Comparison of ENCODE assay signal across 8 cellular contexts in genomic region chr21:39182484-39183271, GRCh38. TPM values are rescaled to one million over a fixed set of nuclear protein-coding genes. Genes with fewer than 3 reads are reported as not detected.
DNase-seq lines count a peak whose midpoint lies in the region; ATAC-seq and TF ChIP-seq lines count a peak whose summit lies in the region.

No MANE protein-coding gene starts in this region.

- DNase-seq in NCI-H146 treated with DMSO at 0.1 percent for 48 hours (lab: John Stamatoyannopoulos, UW; ENCODE audit: unreplicated experiment) (peak; percentile 17), caudate nucleus (lab: John Stamatoyannopoulos, UW) (peak in 9 of 61 donors; percentile 7 to 49 (median 43)), testis (peak; percentile 41), 8988T (no peak)

- ATAC-seq in GM19467 (IDR thresholded peaks at IDR 0.05; ENCODE audit: unreplicated experiment) (peak; percentile 19), HG02970 (IDR thresholded peaks at IDR 0.05; ENCODE audit: low FRiP score, unreplicated experiment) (no peak)

- H3K9me3 ChIP-seq in liver (ENCODE audit: control insufficient read depth in 4 of 4, low read length in 3 of 4) (no peaks in the 10 kb centered on the region), testis (no peaks in the 10 kb centered on the region)

- no peak for TF ChIP-seq POLR2A in testis (IDR thresholded peaks at IDR 0.05)

- WGBS in liver: under 1% methylated on average over 51 of the region's 51 CpGs
- 2% methylated on average over 20 to 51 of the region's 51 CpGs for WGBS in testis, 2 donors

- H3K4me1 ChIP-seq in liver (ENCODE audit: control insufficient read depth in 4 of 4, insufficient read depth in 4 of 4, low read length in 3 of 4) (peaks cover 1 to 20% (median 15%) of the 10 kb centered on the region in 4 donors), testis (peaks cover 5% of the 10 kb centered on the region)

- no peak for TF ChIP-seq RAD21 in liver (IDR thresholded peaks at IDR 0.05)

- TF ChIP-seq CTCF in C4-2B (conservative IDR thresholded peaks at IDR 0.05) (no peak), liver (IDR thresholded peaks at IDR 0.05; ENCODE audit: low read depth, low read length, missing input control) (no peak), testis (IDR thresholded peaks at IDR 0.05) (no peak)

- H3K27ac ChIP-seq in C4-2B: peak overlapping the region; percentile 88
- H3K27ac ChIP-seq in caudate nucleus (ENCODE audit: low read depth, low read length): peak overlapping the region; percentile 29
- peak overlapping the region; percentile 92 to 96 for H3K27ac ChIP-seq in liver (ENCODE audit: low read depth in 1 of 2, low read length in 2 of 2)
- peak overlapping the region; percentile 93 for H3K27ac ChIP-seq in testis

- intact Hi-C loops in testis (cut with DNase I; ENCODE audit: low total_unique reads): loop anchor here (10.0 kb wide), 1 partner anchor 202 kb away; a partner anchor contains a TSS

- H3K36me3 ChIP-seq in liver (ENCODE audit: control insufficient read depth in 4 of 4, insufficient read depth in 3 of 4, low read depth in 1 of 4, low read length in 3 of 4): peaks cover 0 to 10% (median 0%) of the 10 kb centered on the region in 4 donors
- no peaks in the 10 kb centered on the region for H3K36me3 ChIP-seq in testis (ENCODE audit: low read depth, missing control alignments)

- H3K9ac ChIP-seq in liver (ENCODE audit: low read depth in 1 of 2, low read length in 2 of 2): peak overlapping the region; percentile 82 to 84

- H3K4me3 ChIP-seq in liver (ENCODE audit: low read depth in 1 of 3, low read length in 3 of 3): peak overlapping the region; percentile 80 to 95 (median 82)
- H3K4me3 ChIP-seq in testis: peak overlapping the region; percentile 73 to 93

- H3K27me3 ChIP-seq in liver (ENCODE audit: control insufficient read depth in 4 of 4, insufficient read depth in 4 of 4, low read length in 3 of 4) (no peaks in the 10 kb centered on the region), testis (no peaks in the 10 kb centered on the region)

TF ChIP-seq in liver, 16 proteins besides CTCF, POLR2A, EP300 and RAD21:
- TF ChIP-seq HNF4A (conservative IDR thresholded peaks at IDR 0.05): no peak

RNA-seq across cellular contexts. Expression of gene PSMG1, which starts 0.6 kb away (rescaled TPM):
- total RNA-seq in liver (10 to 100 TPM; 23.9 to 31.5 TPM), testis (100 to 1,000 TPM in 1 of 2 donors, 10 to 100 TPM in 1; 95.4 to 113 TPM)
- polyA plus RNA-seq in liver (10 to 100 TPM; 29.8 to 32.3 TPM), testis (ENCODE audit: insufficient read depth, low read depth, low replicate concordance) (463 TPM)

Comparison
In these comparisons a context has a peak if more than half of its experiments do, and no peak if none do; other contexts are left out.
1. H3K27ac ChIP-seq: peak in every context shown above with its lines; median percentile 94 in liver; 93 in testis; 88 in C4-2B; 29 in caudate nucleus.